In genomic region chr2:100924520-100925451, GRCh38 we compare ENCODE assay signal across 9 cellular contexts.
DNase-seq lines count a peak whose midpoint lies in the region; ATAC-seq and TF ChIP-seq lines count a peak whose summit lies in the region.
"Had no signal": no experiment of that assay in that cellular context is flagged by ENCODE, and none has a peak within 500 bp of the region (broad histone marks: within the 10 kb centered on the region; RNA-seq: fewer than 3 reads in every experiment).

No MANE protein-coding gene starts in this region.

- peak overlapping the region; percentile 4 for H3K27ac Mint-ChIP-seq in T-helper 1 cell treated with Interleukin-12 subunit alpha and Interleukin-12 subunit beta and Interleukin-4 antibody, amounts not matched to agents 30 μg/mL and 1 μg/mL, for 36 hours
- no peak overlapping the region for H3K27ac Mint-ChIP-seq in endothelial cell (ENCODE audit: unreplicated experiment)
- H3K27ac Mint-ChIP-seq in CD14-positive monocyte: no peak overlapping the region

- no peak for TF ChIP-seq CTCF in AG10803 (conservative IDR thresholded peaks at IDR 0.05; ENCODE audit: low read length)
- no peak for TF ChIP-seq CTCF in endothelial cell (IDR thresholded peaks at IDR 0.05; ENCODE audit: unreplicated experiment)
- TF ChIP-seq CTCF in CD14-positive monocyte (IDR thresholded peaks at IDR 0.05): no peak

- H3K4me1 Mint-ChIP-seq in T-helper 1 cell treated with Interleukin-12 subunit alpha and Interleukin-12 subunit beta and Interleukin-4 antibody, amounts not matched to agents 30 μg/mL and 1 μg/mL, for 36 hours (ENCODE audit: low read depth): peaks cover 2% of the 10 kb centered on the region
- H3K4me1 Mint-ChIP-seq in endothelial cell (ENCODE audit: unreplicated experiment) (peaks cover 6% of the 10 kb centered on the region), CD14-positive monocyte (no peaks in the 10 kb centered on the region)

- H3K9me3 Mint-ChIP-seq in T-helper 1 cell treated with Interleukin-12 subunit alpha and Interleukin-12 subunit beta and Interleukin-4 antibody, amounts not matched to agents 30 μg/mL and 1 μg/mL, for 36 hours: no peaks in the 10 kb centered on the region
- H3K9me3 Mint-ChIP-seq in endothelial cell (ENCODE audit: unreplicated experiment) (no peaks in the 10 kb centered on the region), CD14-positive monocyte (no peaks in the 10 kb centered on the region)

- DNase-seq in AG10803 (ENCODE audit: low read depth): peak; percentile 58
- no peak for DNase-seq in endothelial cell (ENCODE audit: low spot score)
- DNase-seq in non-pigmented ciliary epithelial cell (ENCODE audit: low read depth): peak; percentile 63
- no peak for DNase-seq in CD14-positive monocyte (ENCODE audit: low spot score)
- DNase-seq in NCI-H526 treated with DMSO at 0.1 percent for 48 hours (lab: John Stamatoyannopoulos, UW): no peak
- DNase-seq in NCI-H1417 treated with DMSO at 0.1 percent for 48 hours (lab: John Stamatoyannopoulos, UW): no peak

- H3K27me3 Mint-ChIP-seq in T-helper 1 cell treated with Interleukin-12 subunit alpha and Interleukin-12 subunit beta and Interleukin-4 antibody, amounts not matched to agents 30 μg/mL and 1 μg/mL, for 36 hours (ENCODE audit: low read depth): no peaks in the 10 kb centered on the region
- H3K27me3 Mint-ChIP-seq in endothelial cell (ENCODE audit: unreplicated experiment) (no peaks in the 10 kb centered on the region), CD14-positive monocyte (ENCODE audit: low read depth in 3 of 3) (peaks cover 1 to 9% (median 8%) of the 10 kb centered on the region in 3 donors)

- intact Hi-C loops in CD14-positive monocyte (cut with micrococcal nuclease): no loop called here

- H3K36me3 Mint-ChIP-seq in T-helper 1 cell treated with Interleukin-12 subunit alpha and Interleukin-12 subunit beta and Interleukin-4 antibody, amounts not matched to agents 30 μg/mL and 1 μg/mL, for 36 hours (ENCODE audit: low read depth): no peaks in the 10 kb centered on the region
- peaks cover 41% of the 10 kb centered on the region for H3K36me3 Mint-ChIP-seq in endothelial cell (ENCODE audit: low read depth, unreplicated experiment)
- no peaks in the 10 kb centered on the region for H3K36me3 Mint-ChIP-seq in CD14-positive monocyte

- H3K4me3 Mint-ChIP-seq in T-helper 1 cell treated with Interleukin-12 subunit alpha and Interleukin-12 subunit beta and Interleukin-4 antibody, amounts not matched to agents 30 μg/mL and 1 μg/mL, for 36 hours: peak overlapping the region; percentile 13
- peak overlapping the region; percentile 73 for H3K4me3 Mint-ChIP-seq in endothelial cell (ENCODE audit: unreplicated experiment)
- peak overlapping the region in 1 of 2 donors; percentile 13 for H3K4me3 Mint-ChIP-seq in CD14-positive monocyte
- H3K4me3 Mint-ChIP-seq: brain had no signal

- peak; percentile 73 for ATAC-seq in GM21423 (IDR thresholded peaks at IDR 0.05; ENCODE audit: unreplicated experiment)

- H3K4me3 ChIP-seq in AG10803 (ENCODE audit: low read length): peak overlapping the region; percentile 39

Comparison
In these comparisons a context has a peak if more than half of its experiments do, and no peak if none do; other contexts are left out.
1. DNase-seq: peak in AG10803 (single experiment) and non-pigmented ciliary epithelial cell (single experiment); none in endothelial cell (single experiment), CD14-positive monocyte (single experiment), NCI-H526 treated with DMSO at 0.1 percent for 48 hours (single experiment) and NCI-H1417 treated with DMSO at 0.1 percent for 48 hours (single experiment).